ENCODE assay signal across 22 cellular contexts in the genomic region with DNA sequence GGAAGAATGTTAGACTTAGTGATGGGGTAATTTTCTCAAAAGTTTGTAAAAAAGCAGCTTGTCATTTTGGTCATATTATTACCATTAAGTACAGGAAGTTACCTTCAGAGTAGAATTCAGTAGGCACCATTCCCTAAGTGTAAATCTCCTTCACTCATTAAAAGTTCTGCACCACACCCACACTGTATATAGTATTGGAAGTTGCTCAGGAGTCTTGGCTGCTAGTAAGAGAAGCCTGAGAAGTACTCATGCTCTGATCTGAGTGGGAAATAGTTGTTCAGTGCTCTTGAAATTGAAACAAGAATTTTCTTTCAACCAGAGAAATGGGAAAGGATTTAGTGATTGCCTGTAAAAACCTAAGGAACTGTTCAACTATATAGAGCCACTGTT.
A peak's percentile ranks its signal among the peaks of the same experiment; 100 is the strongest.
DNase-seq lines count a peak whose midpoint lies in the region; ATAC-seq, FAIRE-seq and TF ChIP-seq lines count a peak whose summit lies in the region.
"Had no signal": no experiment of that assay in that cellular context is flagged by ENCODE, and none has a peak within 500 bp of the region (broad histone marks: within the 10 kb centered on the region; RNA-seq: fewer than 3 reads in every experiment).

No MANE protein-coding gene starts in this region.

- H3K9ac ChIP-seq in HUES64 (ENCODE audit: low read depth, low read length): no peak overlapping the region
- no peak overlapping the region for H3K9ac ChIP-seq in H1 (replicated peaks in 1 of 4; ENCODE audit: extremely low read depth in 1 of 4, low read depth in 3 of 4, low read length in 3 of 4)
- no peak overlapping the region for H3K9ac ChIP-seq in iPS-18a (ENCODE audit: low read length)

- no peak overlapping the region for H4K91ac ChIP-seq in H1 (replicated peaks; ENCODE audit: insufficient read length, low read length)

- no peak for TF ChIP-seq RAD21 in H1 (IDR thresholded peaks at IDR 0.05 in 1 of 2, conservative IDR thresholded peaks at IDR 0.05 in 1 of 2; ENCODE audit: low read depth in 2 of 2, low read length in 2 of 2)

- no peaks in the 10 kb centered on the region for H4K20me1 ChIP-seq in H1 (replicated peaks in 1 of 2; ENCODE audit: control insufficient read depth in 1 of 2, insufficient read depth in 2 of 2, low read length in 2 of 2)

- no peak overlapping the region for H3K4me2 ChIP-seq in H1 (ENCODE audit: insufficient read depth in 1 of 2, low read depth in 2 of 2, low read length in 2 of 2)

- H3K79me2 ChIP-seq in ACC112 (ENCODE audit: control insufficient read depth, insufficient read depth, low read length, unreplicated experiment): no peaks in the 10 kb centered on the region
- H3K79me2 ChIP-seq in H1 (ENCODE audit: control insufficient read depth in 1 of 2, insufficient read depth in 2 of 2, low read length in 2 of 2): peaks cover 0 to 77% of the 10 kb centered on the region in 2 experiments; a peak in 3 of 4 replicates

- no peak for FAIRE-seq in H1 (lab: Jason Lieb, UNC)
- FAIRE-seq: GM19239, HepG2, K562 had no signal

- no peak overlapping the region for H2BK5ac ChIP-seq in H1 (ENCODE audit: low read depth, low read length)

- no peak overlapping the region for H3K14ac ChIP-seq in H1 (ENCODE audit: insufficient read length)

- ATAC-seq in HG02678 (IDR thresholded peaks at IDR 0.05; ENCODE audit: unreplicated experiment) (no peak), HG02763 (IDR thresholded peaks at IDR 0.05; ENCODE audit: unreplicated experiment) (no peak)
- ATAC-seq: HepG2, K562, Panc1 had no signal

- H3K4me1 ChIP-seq in ACC112 (ENCODE audit: control insufficient read depth, insufficient read depth, low read length, unreplicated experiment) (peaks cover 9% of the 10 kb centered on the region), HUES64 (ENCODE audit: insufficient read depth, low read length) (peaks cover 41% of the 10 kb centered on the region), H1 (replicated peaks in 1 of 4; ENCODE audit: control insufficient read depth in 3 of 4, insufficient read depth in 4 of 4, low read length in 3 of 4) (peaks cover 5 to 13% (median 9%) of the 10 kb centered on the region in 4 experiments; a peak in 6 of 7 replicates), iPS-18a (ENCODE audit: control insufficient read depth, low read depth, low read length) (peaks cover 31% of the 10 kb centered on the region)
- H3K4me1 ChIP-seq: BE2C, HAP-1, SJCRH30 had no signal

- H3K36me3 ChIP-seq in ACC112 (ENCODE audit: insufficient read depth, low read length) (no peaks in the 10 kb centered on the region), HUES64 (ENCODE audit: insufficient read depth, low read length) (no peaks in the 10 kb centered on the region), H1 (ENCODE audit: control insufficient read depth in 2 of 4, insufficient read depth in 4 of 4, low read length in 3 of 4) (peaks cover 0 to 2% (median 0%) of the 10 kb centered on the region in 4 experiments; a peak in 3 of 8 replicates), iPS-18a (ENCODE audit: control insufficient read depth, low read depth, low read length) (no peaks in the 10 kb centered on the region)
- H3K36me3 ChIP-seq: BE2C, HAP-1, SJCRH30 had no signal

- H3K23me2 ChIP-seq in H1 (ENCODE audit: low read depth, low read length): no peaks in the 10 kb centered on the region

- TF ChIP-seq EP300 in H1 (IDR thresholded peaks at IDR 0.05; ENCODE audit: borderline replicate concordance in 1 of 2, low read depth in 2 of 2, low read length in 2 of 2): no peak

- H2AFZ ChIP-seq in ACC112 (ENCODE audit: low read length, unreplicated experiment) (peak overlapping the region; percentile 52), H1 (ENCODE audit: low read length) (no peak overlapping the region)

- no peak overlapping the region for H3K4me3 ChIP-seq in ACC112 (ENCODE audit: low read depth, low read length)
- no peak overlapping the region for H3K4me3 ChIP-seq in HUES64 (ENCODE audit: low read length)
- H3K4me3 ChIP-seq in H1 (ENCODE audit: extremely low read depth in 1 of 4, insufficient read depth in 2 of 4, low read depth in 3 of 4, low read length in 4 of 4): no peak overlapping the region
- H3K4me3 ChIP-seq in iPS-18a (ENCODE audit: low read length): no peak overlapping the region
- H3K4me3 ChIP-seq: HAP-1, K562, SJCRH30 had no signal

- H2BK12ac ChIP-seq in H1 (ENCODE audit: low read depth, low read length): no peak overlapping the region

- H3K79me1 ChIP-seq in H1 (ENCODE audit: low read depth, low read length): no peaks in the 10 kb centered on the region

- H3K18ac ChIP-seq in H1 (ENCODE audit: extremely low read depth, low read length): no peak overlapping the region

- TF ChIP-seq CTCF in H1 (IDR thresholded peaks at IDR 0.05; ENCODE audit: control extremely low read depth in 1 of 3, insufficient read depth in 1 of 3, low read depth in 1 of 3, low read length in 3 of 3): no peak

- H2AK5ac ChIP-seq in H1 (ENCODE audit: low read depth, low read length): no peak overlapping the region

- no peak overlapping the region for H2BK120ac ChIP-seq in H1 (replicated peaks; ENCODE audit: low read depth, low read length)

- H3K4ac ChIP-seq in H1 (replicated peaks; ENCODE audit: insufficient read length, low read depth, low read length): no peak overlapping the region

- no peak for TF ChIP-seq POLR2A in H1 (IDR thresholded peaks at IDR 0.05; ENCODE audit: control extremely low read depth in 1 of 2, low read depth in 2 of 2, low read length in 2 of 2)

- H3K27me3 ChIP-seq in ACC112 (ENCODE audit: insufficient read depth, low read length): no peaks in the 10 kb centered on the region
- no peaks in the 10 kb centered on the region for H3K27me3 ChIP-seq in HUES64 (ENCODE audit: insufficient read depth, low read length)
- H3K27me3 ChIP-seq in H1 (replicated peaks in 1 of 4; ENCODE audit: control insufficient read depth in 3 of 4, extremely low read depth in 1 of 4, insufficient read depth in 3 of 4, low read length in 3 of 4): no peaks in the 10 kb centered on the region
- no peaks in the 10 kb centered on the region for H3K27me3 ChIP-seq in iPS-18a (ENCODE audit: control insufficient read depth, insufficient read depth, low read length)
- H3K27me3 ChIP-seq: BE2C, SJCRH30 had no signal

- no peak for DNase-seq in H1 (ENCODE audit: low read depth in 1 of 2, low spot score in 2 of 2)
- no peak for DNase-seq in NCI-H2227 treated with DMSO at 0.1 percent for 48 hours (lab: John Stamatoyannopoulos, UW)
- no peak for DNase-seq in central memory CD4-positive, alpha-beta T cell
- DNase-seq: BE2C, DMS79, MM.1S, NCI-H1048, NCI-H1417 treated with DMSO at 0.1 percent for 48 hours, NCI-H187 treated with DMSO at 0.1 percent for 48 hours, NCI-H510A treated with DMSO at 0.1 percent for 48 hours, NCI-H748 treated with DMSO at 0.1 percent for 48 hours, SJCRH30 had no signal

- H3K56ac ChIP-seq in H1 (replicated peaks; ENCODE audit: insufficient read length, low read depth, low read length): no peak overlapping the region

- H4K5ac ChIP-seq in H1 (ENCODE audit: insufficient read length, low read depth, low read length): no peak overlapping the region

- POLR2A ChIA-PET in H1 (lab: Charles Lee; ENCODE audit: partially characterized antibody): interaction anchor here (1.7 to 2.1 kb wide), 2 partner anchors 9 to 15 kb away, joined by 4 to 6 read pairs; no protein-coding TSS in a partner anchor

- H3K27ac ChIP-seq in ACC112 (ENCODE audit: low read depth, low read length): no peak overlapping the region
- H3K27ac ChIP-seq in HUES64 (ENCODE audit: low read depth, low read length): peak overlapping the region; percentile 35; the same call in 1 of the 2 replicates
- H3K27ac ChIP-seq in H1 (ENCODE audit: low read depth, low read length): no peak overlapping the region
- H3K27ac ChIP-seq in iPS-18a (ENCODE audit: low read length): peak overlapping the region; percentile 10
- H3K27ac ChIP-seq: SJCRH30 had no signal

- CTCF ChIA-PET in H1 (lab: Charles Lee; ENCODE audit: partially characterized antibody): interaction anchor here (0.8 to 2.9 kb wide), 3 partner anchors 9 to 49 kb away, joined by 3 to 14 read pairs (median 8); no protein-coding TSS in a partner anchor

- no peak overlapping the region for H3K23ac ChIP-seq in H1 (ENCODE audit: insufficient read length)

- H4K8ac ChIP-seq in H1 (ENCODE audit: extremely low read depth, insufficient read depth, low read length): no peak overlapping the region

- 0 out of 2 replicates have a peak overlapping the region, but pooled peaks have one; percentile 23 for H2BK20ac ChIP-seq in H1 (ENCODE audit: low read length)

- H3K9me3 ChIP-seq in HUES64 (ENCODE audit: insufficient read depth, low read depth, low read length) (no peaks in the 10 kb centered on the region), H1 (ENCODE audit: insufficient read depth in 2 of 2, low read depth in 1 of 2, low read length in 1 of 2) (no peaks in the 10 kb centered on the region), iPS-18a (ENCODE audit: control insufficient read depth, low read depth, low read length) (no peaks in the 10 kb centered on the region)
- H3K9me3 ChIP-seq: BE2C, HAP-1, SJCRH30 had no signal

- H2BK15ac ChIP-seq in H1 (ENCODE audit: low read length): no peak overlapping the region

TF ChIP-seq in H1, 55 proteins besides CTCF, POLR2A, EP300 and RAD21:
- TF ChIP-seq RBBP5 (IDR thresholded peaks at IDR 0.05; ENCODE audit: borderline replicate concordance, low read depth, low read length): no peak
- no peak for TF ChIP-seq ATF2 (IDR thresholded peaks at IDR 0.05; ENCODE audit: low read length)
- no peak for TF ChIP-seq NRF1 (IDR thresholded peaks at IDR 0.05; ENCODE audit: low read depth, low read length)
- no peak for TF ChIP-seq TCF12 (IDR thresholded peaks at IDR 0.05; ENCODE audit: low read depth, low read length)
- no peak for TF ChIP-seq NANOG (IDR thresholded peaks at IDR 0.05; ENCODE audit: insufficient read depth, low read depth, low read length, poor library complexity, severe bottlenecking)
- no peak for TF ChIP-seq MAFK (IDR thresholded peaks at IDR 0.05; ENCODE audit: low read depth, low read length)
- TF ChIP-seq SRF (IDR thresholded peaks at IDR 0.05; ENCODE audit: low read depth, low read length): no peak
- TF ChIP-seq HDAC6 (IDR thresholded peaks at IDR 0.05; ENCODE audit: low read depth, low read length): no peak
- TF ChIP-seq KDM1A (IDR thresholded peaks at IDR 0.05; ENCODE audit: borderline replicate concordance, low read length): no peak
- TF ChIP-seq ZNF274 (IDR thresholded peaks at IDR 0.05; ENCODE audit: borderline replicate concordance, extremely low read depth, low read length): no peak

Comparison
In these comparisons a context has a peak if more than half of its experiments do, and no peak if none do; other contexts are left out.
1. H3K27ac ChIP-seq: peak in HUES64 (single experiment) and iPS-18a (single experiment); none in ACC112 (single experiment) and H1 (single experiment).